Comparison of ENCODE assay signal across 9 cellular contexts in genomic region chr1:200890818-200891773, GRCh38. TPM values are rescaled to one million over a fixed set of nuclear protein-coding genes. Genes with fewer than 3 reads are reported as not detected.
DNase-seq lines count a peak whose midpoint lies in the region; ATAC-seq and TF ChIP-seq lines count a peak whose summit lies in the region.
"Had no signal": no experiment of that assay in that cellular context is flagged by ENCODE, and none has a peak within 500 bp of the region (broad histone marks: within the 10 kb centered on the region; RNA-seq: fewer than 3 reads in every experiment).

No MANE protein-coding gene starts in this region.

- H3K36me3 Mint-ChIP-seq in brain, result no peaks in the 10 kb centered on the region
- no peaks in the 10 kb centered on the region for H3K36me3 Mint-ChIP-seq in stimulated activated memory B cell treated with anti-CD40 and anti-IgM and Interleukin-4, amounts not matched to agents 10 μg/mL and 1 μg/mL and 100 μg/mL, for 72 hours
- no peaks in the 10 kb centered on the region for H3K36me3 Mint-ChIP-seq in activated T-helper 2 cell treated with anti-CD3 and anti-CD28 coated beads, Interferon-gamma antibody, Interleukin-2, Interleukin-4, amounts not matched to agents 10 μg/mL and 5 μg/mL and 100 μg/mL, durations not matched to agents 14 hours and 24 hours and 36 hours (ENCODE audit: low read depth)

- peaks cover 44% of the 10 kb centered on the region for H3K4me1 Mint-ChIP-seq in brain
- peaks cover 72% of the 10 kb centered on the region for H3K4me1 Mint-ChIP-seq in stimulated activated memory B cell treated with anti-CD40 and anti-IgM and Interleukin-4, amounts not matched to agents 10 μg/mL and 1 μg/mL and 100 μg/mL, for 72 hours
- H3K4me1 Mint-ChIP-seq in activated T-helper 2 cell treated with anti-CD3 and anti-CD28 coated beads, Interferon-gamma antibody, Interleukin-2, Interleukin-4, amounts not matched to agents 10 μg/mL and 5 μg/mL and 100 μg/mL, durations not matched to agents 14 hours and 24 hours and 36 hours (ENCODE audit: low read depth), result peaks cover 33% of the 10 kb centered on the region

- peaks cover 19% of the 10 kb centered on the region for H3K27me3 Mint-ChIP-seq in brain
- peaks cover 44% of the 10 kb centered on the region for H3K27me3 Mint-ChIP-seq in stimulated activated memory B cell treated with anti-CD40 and anti-IgM and Interleukin-4, amounts not matched to agents 10 μg/mL and 1 μg/mL and 100 μg/mL, for 72 hours
- peaks cover 57% of the 10 kb centered on the region for H3K27me3 Mint-ChIP-seq in activated T-helper 2 cell treated with anti-CD3 and anti-CD28 coated beads, Interferon-gamma antibody, Interleukin-2, Interleukin-4, amounts not matched to agents 10 μg/mL and 5 μg/mL and 100 μg/mL, durations not matched to agents 14 hours and 24 hours and 36 hours (ENCODE audit: low read depth)

- peaks cover 0 to 3% (median 0%) of the 10 kb centered on the region in 5 experiments for H3K9me3 Mint-ChIP-seq in brain
- no peaks in the 10 kb centered on the region for H3K9me3 Mint-ChIP-seq in stimulated activated memory B cell treated with anti-CD40 and anti-IgM and Interleukin-4, amounts not matched to agents 10 μg/mL and 1 μg/mL and 100 μg/mL, for 72 hours
- H3K9me3 Mint-ChIP-seq in activated T-helper 2 cell treated with anti-CD3 and anti-CD28 coated beads, Interferon-gamma antibody, Interleukin-2, Interleukin-4, amounts not matched to agents 10 μg/mL and 5 μg/mL and 100 μg/mL, durations not matched to agents 14 hours and 24 hours and 36 hours, result no peaks in the 10 kb centered on the region

- no peak for ATAC-seq in stimulated activated memory B cell treated with anti-CD40 and anti-IgM and Interleukin-4, amounts not matched to agents 10 μg/mL and 1 μg/mL and 100 μg/mL, for 72 hours

- H3K4me3 Mint-ChIP-seq in brain, result peak overlapping the region; percentile 84 to 97 (median 90)
- H3K4me3 Mint-ChIP-seq in stimulated activated memory B cell treated with anti-CD40 and anti-IgM and Interleukin-4, amounts not matched to agents 10 μg/mL and 1 μg/mL and 100 μg/mL, for 72 hours, result peak overlapping the region; percentile 77
- H3K4me3 Mint-ChIP-seq in activated T-helper 2 cell treated with anti-CD3 and anti-CD28 coated beads, Interferon-gamma antibody, Interleukin-2, Interleukin-4, amounts not matched to agents 10 μg/mL and 5 μg/mL and 100 μg/mL, durations not matched to agents 14 hours and 24 hours and 36 hours (ENCODE audit: low read depth), result no peak overlapping the region

- TF ChIP-seq CTCF in GM12875 (IDR thresholded peaks at IDR 0.05; ENCODE audit: borderline replicate concordance, insufficient read depth, low read depth, low read length) (peak; percentile 75), brain (conservative IDR thresholded peaks at IDR 0.05) (peak; percentile 58 to 79)

- peak overlapping the region; percentile 49 to 94 (median 62) for H3K27ac Mint-ChIP-seq in brain
- peak overlapping the region; percentile 58 for H3K27ac Mint-ChIP-seq in stimulated activated memory B cell treated with anti-CD40 and anti-IgM and Interleukin-4, amounts not matched to agents 10 μg/mL and 1 μg/mL and 100 μg/mL, for 72 hours
- H3K27ac Mint-ChIP-seq in activated T-helper 2 cell treated with anti-CD3 and anti-CD28 coated beads, Interferon-gamma antibody, Interleukin-2, Interleukin-4, amounts not matched to agents 10 μg/mL and 5 μg/mL and 100 μg/mL, durations not matched to agents 14 hours and 24 hours and 36 hours, result no peak overlapping the region

- H3K4me3 ChIP-seq in GM12875 (ENCODE audit: low read depth, low read length), result peak overlapping the region; percentile 93

- DNase-seq in Ammon's horn (ENCODE audit: low spot score), result peak; percentile 27
- peak; percentile 37 for DNase-seq in NCI-H2227 treated with DMSO at 0.1 percent for 48 hours (lab: John Stamatoyannopoulos, UW)
- DNase-seq in inferior parietal cortex (ENCODE audit: extremely low spot score), result peak; percentile 25
- DNase-seq in NCI-H1417 (lab: John Stamatoyannopoulos, UW), result no peak
- no peak for DNase-seq in activated T-helper 2 cell treated with anti-CD3 and anti-CD28 coated beads, Interferon-gamma antibody, Interleukin-2, Interleukin-4, amounts not matched to agents 10 μg/mL and 5 μg/mL and 100 μg/mL, durations not matched to agents 14 hours and 24 hours and 36 hours (ENCODE audit: low spot score)

- intact Hi-C loops in activated T-helper 2 cell treated with anti-CD3 and anti-CD28 coated beads, Interferon-gamma antibody, Interleukin-2, Interleukin-4, amounts not matched to agents 10 μg/mL and 5 μg/mL and 100 μg/mL, durations not matched to agents 14 hours and 24 hours and 36 hours (cut with micrococcal nuclease), result no loop called here

RNA-seq across cellular contexts. Expression of gene INAVA, which starts 3.6 kb away (rescaled TPM):
- polyA plus RNA-seq in brain (ENCODE audit: insufficient read depth, low read depth, low replicate concordance), result 0.58 TPM
- total RNA-seq in activated T-helper 2 cell treated with anti-CD3 and anti-CD28 coated beads, Interferon-gamma antibody, Interleukin-2, Interleukin-4, amounts not matched to agents 10 μg/mL and 5 μg/mL and 100 μg/mL, durations not matched to agents 14 hours and 24 hours and 36 hours, result not detected in 2 replicates
- total RNA-seq: T-helper 1 cell treated with Interleukin-12 subunit alpha and Interleukin-12 subunit beta and Interleukin-4 antibody, amounts not matched to agents 30 ng/mL and 1 ng/mL, for 36 hours had no signal

RNA-seq across cellular contexts. Expression of gene GPR25, which starts 18.3 kb away (rescaled TPM):
- not detected for polyA plus RNA-seq in brain (ENCODE audit: insufficient read depth, low read depth, low replicate concordance)
- total RNA-seq in activated T-helper 2 cell treated with anti-CD3 and anti-CD28 coated beads, Interferon-gamma antibody, Interleukin-2, Interleukin-4, amounts not matched to agents 10 μg/mL and 5 μg/mL and 100 μg/mL, durations not matched to agents 14 hours and 24 hours and 36 hours, result not detected in 2 replicates
- total RNA-seq: T-helper 1 cell treated with Interleukin-12 subunit alpha and Interleukin-12 subunit beta and Interleukin-4 antibody, amounts not matched to agents 30 ng/mL and 1 ng/mL, for 36 hours had no signal

Comparison
In these comparisons a context has a peak if more than half of its experiments do, and no peak if none do; other contexts are left out.
1. DNase-seq: peak in Ammon's horn (single experiment), NCI-H2227 treated with DMSO at 0.1 percent for 48 hours (single experiment) and inferior parietal cortex (single experiment); none in NCI-H1417 (0 of 3) and activated T-helper 2 cell treated with anti-CD3 and anti-CD28 coated beads, Interferon-gamma antibody, Interleukin-2, Interleukin-4, amounts not matched to agents 10 μg/mL and 5 μg/mL and 100 μg/mL, durations not matched to agents 14 hours and 24 hours and 36 hours (single experiment).